In the genomic region with DNA sequence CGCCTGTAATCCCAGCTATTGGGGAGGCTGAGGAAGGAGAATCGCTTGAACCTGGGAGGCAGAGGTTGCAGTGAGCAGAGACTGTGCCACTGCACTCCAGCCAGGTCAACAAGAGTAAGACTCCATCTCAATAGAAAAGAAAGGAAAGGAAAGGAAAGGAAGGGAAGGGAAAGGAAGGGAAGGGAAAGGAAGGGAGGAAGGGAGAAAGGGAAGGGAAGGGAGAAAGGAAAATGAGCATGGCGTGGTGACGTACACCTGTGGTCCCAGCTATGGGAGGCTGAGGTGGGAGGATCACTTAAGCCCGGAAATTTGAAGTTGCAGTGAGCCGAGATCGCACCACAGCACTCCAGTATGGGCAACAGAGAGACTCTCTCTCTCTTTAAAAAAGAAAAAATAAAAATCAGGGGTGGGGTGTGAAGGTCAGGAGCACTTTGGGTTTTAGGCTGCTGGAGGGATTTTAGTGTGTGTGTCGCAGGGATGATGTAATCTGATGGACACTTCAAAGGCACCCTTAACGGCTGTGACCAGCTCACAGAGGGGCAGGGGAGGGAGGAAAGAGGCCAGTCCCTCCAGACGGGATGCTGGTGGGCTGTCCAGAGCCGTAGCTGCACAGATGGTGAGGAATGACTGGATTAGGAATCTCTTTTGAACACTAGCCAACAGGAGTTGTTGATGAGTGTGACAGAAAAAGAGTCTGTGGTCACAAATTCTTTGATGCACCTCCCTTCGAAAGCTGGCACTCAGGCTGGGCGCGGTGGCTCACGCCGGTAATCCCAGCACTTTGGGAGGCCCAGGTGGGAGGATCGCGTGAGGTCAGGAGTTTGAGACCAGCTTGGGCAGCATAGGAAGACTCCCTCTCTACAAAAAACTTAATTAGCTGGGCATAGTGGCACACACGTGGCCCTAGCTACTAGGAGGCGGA, we compare ENCODE assay signal across 1 cellular context.
A peak's percentile ranks its signal among the peaks of the same experiment; 100 is the strongest.
TF ChIP-seq lines count a peak whose summit lies in the region.

No MANE protein-coding gene starts in this region.

TF ChIP-seq in HepG2, 621 proteins besides CTCF, POLR2A, EP300 and RAD21:
- TF ChIP-seq ZNF263 (CRISPR knock-in tag; IDR thresholded peaks at IDR 0.05) (0 out of 2 replicates have a peak, but pooled peaks have one; percentile 35), ZNF770 (CRISPR knock-in tag; IDR thresholded peaks at IDR 0.05) (0 out of 2 replicates have a peak, but pooled peaks have one; percentile 38)
- TF ChIP-seq, protein P1, sequence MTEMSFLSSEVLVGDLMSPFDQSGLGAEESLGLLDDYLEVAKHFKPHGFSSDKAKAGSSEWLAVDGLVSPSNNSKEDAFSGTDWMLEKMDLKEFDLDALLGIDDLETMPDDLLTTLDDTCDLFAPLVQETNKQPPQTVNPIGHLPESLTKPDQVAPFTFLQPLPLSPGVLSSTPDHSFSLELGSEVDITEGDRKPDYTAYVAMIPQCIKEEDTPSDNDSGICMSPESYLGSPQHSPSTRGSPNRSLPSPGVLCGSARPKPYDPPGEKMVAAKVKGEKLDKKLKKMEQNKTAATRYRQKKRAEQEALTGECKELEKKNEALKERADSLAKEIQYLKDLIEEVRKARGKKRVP (CRISPR knock-in tag; IDR thresholded peaks at IDR 0.05) = peak in 1 of 2 experiments; percentile 47; a peak in 1 of 4 replicates
- TF ChIP-seq, protein P2, sequence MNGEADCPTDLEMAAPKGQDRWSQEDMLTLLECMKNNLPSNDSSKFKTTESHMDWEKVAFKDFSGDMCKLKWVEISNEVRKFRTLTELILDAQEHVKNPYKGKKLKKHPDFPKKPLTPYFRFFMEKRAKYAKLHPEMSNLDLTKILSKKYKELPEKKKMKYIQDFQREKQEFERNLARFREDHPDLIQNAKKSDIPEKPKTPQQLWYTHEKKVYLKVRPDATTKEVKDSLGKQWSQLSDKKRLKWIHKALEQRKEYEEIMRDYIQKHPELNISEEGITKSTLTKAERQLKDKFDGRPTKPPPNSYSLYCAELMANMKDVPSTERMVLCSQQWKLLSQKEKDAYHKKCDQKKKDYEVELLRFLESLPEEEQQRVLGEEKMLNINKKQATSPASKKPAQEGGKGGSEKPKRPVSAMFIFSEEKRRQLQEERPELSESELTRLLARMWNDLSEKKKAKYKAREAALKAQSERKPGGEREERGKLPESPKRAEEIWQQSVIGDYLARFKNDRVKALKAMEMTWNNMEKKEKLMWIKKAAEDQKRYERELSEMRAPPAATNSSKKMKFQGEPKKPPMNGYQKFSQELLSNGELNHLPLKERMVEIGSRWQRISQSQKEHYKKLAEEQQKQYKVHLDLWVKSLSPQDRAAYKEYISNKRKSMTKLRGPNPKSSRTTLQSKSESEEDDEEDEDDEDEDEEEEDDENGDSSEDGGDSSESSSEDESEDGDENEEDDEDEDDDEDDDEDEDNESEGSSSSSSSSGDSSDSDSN (CRISPR knock-in tag; IDR thresholded peaks at IDR 0.05) = no peak
TF ChIP-seq in HepG2: peak in this region for 3.
